Comparison of ENCODE assay signal across 8 cellular contexts in genomic region chr5:157859227-157859575, GRCh38. TPM values are rescaled to one million over a fixed set of nuclear protein-coding genes. Genes with fewer than 3 reads are reported as not detected.
A peak's percentile ranks its signal among the peaks of the same experiment; 100 is the strongest.
DNase-seq lines count a peak whose midpoint lies in the region; ATAC-seq, FAIRE-seq and TF ChIP-seq lines count a peak whose summit lies in the region.

No MANE protein-coding gene starts in this region.

- H3K9me3 ChIP-seq in K562 (replicated peaks; ENCODE audit: control insufficient read depth, insufficient read depth, low read depth, low read length) (no peaks in the 10 kb centered on the region), lung (ENCODE audit: control insufficient read depth in 2 of 2, insufficient read depth in 1 of 2, low read length in 1 of 2) (no peaks in the 10 kb centered on the region)

- no peaks in the 10 kb centered on the region for H3K27me3 ChIP-seq in K562 (ENCODE audit: control insufficient read depth in 2 of 2, insufficient read depth in 2 of 2, low read length in 2 of 2)
- H3K27me3 ChIP-seq in lung (ENCODE audit: control insufficient read depth, insufficient read depth), result no peaks in the 10 kb centered on the region

- no peak; a peak in 1 of 4 replicates for TF ChIP-seq RAD21 in K562 (CRISPR knock-in tag; conservative IDR thresholded peaks at IDR 0.05 in 1 of 2, IDR thresholded peaks at IDR 0.05 in 1 of 2)

- peak overlapping the region; percentile 93 to 98; a peak in 3 of 4 replicates for H3K9ac ChIP-seq in K562 (ENCODE audit: insufficient read depth in 1 of 2, low read depth in 2 of 2, low read length in 2 of 2)

- CTCF ChIA-PET in activated naive CD4-positive, alpha-beta T cell treated with anti-CD3 and anti-CD28 coated beads for 36 hours (lab: Charles Lee), result interaction anchor here (1.1 kb wide), 1 partner anchor 13 kb away, joined by 3 read pairs; no protein-coding TSS in a partner anchor
- CTCF ChIA-PET in K562 (lab: Yijun Ruan, JAX; ENCODE audit: low intra/inter-chr PET ratio), result no interaction called here

- peaks cover 5 to 18% of the 10 kb centered on the region in 2 experiments for H3K4me1 ChIP-seq in K562 (replicated peaks in 1 of 2; ENCODE audit: control insufficient read depth in 2 of 2, insufficient read depth in 2 of 2, low read length in 2 of 2)
- peaks cover 3 to 12% of the 10 kb centered on the region in 2 donors for H3K4me1 ChIP-seq in lung (ENCODE audit: control insufficient read depth in 2 of 2, insufficient read depth in 2 of 2, low read length in 2 of 2)

- TF ChIP-seq CTCF in K562 (IDR thresholded peaks at IDR 0.05 in 2 of 3, conservative IDR thresholded peaks at IDR 0.05 in 1 of 3; ENCODE audit: insufficient read depth in 2 of 3, low read depth in 1 of 3, low read length in 3 of 3) (no peak), lung (IDR thresholded peaks at IDR 0.05; ENCODE audit: control extremely low read depth, extremely low read depth) (no peak), type B pancreatic cell (conservative IDR thresholded peaks at IDR 0.05) (no peak)

- peak overlapping the region; percentile 86 for H3K4me3 Mint-ChIP-seq in activated naive CD4-positive, alpha-beta T cell treated with anti-CD3 and anti-CD28 coated beads for 36 hours
- H3K4me3 Mint-ChIP-seq in type B pancreatic cell, result peak overlapping the region; percentile 93

- no peak for DNase-seq in activated naive CD4-positive, alpha-beta T cell treated with anti-CD3 and anti-CD28 coated beads for 36 hours
- DNase-seq in activated naive CD4-positive, alpha-beta T cell (lab: John Stamatoyannopoulos, UW), result no peak
- DNase-seq in K562 (ENCODE audit: extremely low read depth in 1 of 4, low spot score in 3 of 4) (no peak), lung (ENCODE audit: low spot score) (no peak), type B pancreatic cell (ENCODE audit: extremely low spot score, unreplicated experiment) (no peak), NCI-H146 treated with DMSO at 0.1 percent for 48 hours (lab: John Stamatoyannopoulos, UW; ENCODE audit: unreplicated experiment) (no peak), NCI-H2171 treated with DMSO at 0.1 percent for 48 hours (lab: John Stamatoyannopoulos, UW) (no peak), NCI-H345 (lab: John Stamatoyannopoulos, UW) (no peak)

- no peak; the same call in 2 of the 3 replicates for ATAC-seq in K562
- no peak for ATAC-seq in lung (ENCODE audit: insufficient read depth, low FRiP score)

- intact Hi-C loops in activated naive CD4-positive, alpha-beta T cell treated with anti-CD3 and anti-CD28 coated beads for 36 hours (cut with micrococcal nuclease), result loop anchor here (1.0 to 10.0 kb wide), 10 partner anchors 12 to 1598 kb away; partner anchors contain the start of genes RNF145 and THG1L
- intact Hi-C loops in K562 (cut with micrococcal nuclease), result loop anchor here (5.0 to 10.0 kb wide), 2 partner anchors 37 to 136 kb away; no protein-coding TSS in a partner anchor

- no peak for TF ChIP-seq EP300 in K562 (IDR thresholded peaks at IDR 0.05; ENCODE audit: low read length)

- no peak for FAIRE-seq in K562 (lab: Jason Lieb, UNC)

- H3K4me2 ChIP-seq in K562 (ENCODE audit: insufficient read depth, low read length), result peak overlapping the region; percentile 95

- H3K36me3 Mint-ChIP-seq in activated naive CD4-positive, alpha-beta T cell treated with anti-CD3 and anti-CD28 coated beads for 36 hours (ENCODE audit: low read depth), result peaks cover 3% of the 10 kb centered on the region
- H3K36me3 Mint-ChIP-seq in type B pancreatic cell, result no peaks in the 10 kb centered on the region

- no peak for TF ChIP-seq POLR2A in K562 (conservative IDR thresholded peaks at IDR 0.05)

- no peaks in the 10 kb centered on the region for H3K27me3 Mint-ChIP-seq in activated naive CD4-positive, alpha-beta T cell treated with anti-CD3 and anti-CD28 coated beads for 36 hours (ENCODE audit: low read depth)
- no peaks in the 10 kb centered on the region for H3K27me3 Mint-ChIP-seq in type B pancreatic cell

- peak overlapping the region; percentile 87 for H3K27ac Mint-ChIP-seq in activated naive CD4-positive, alpha-beta T cell treated with anti-CD3 and anti-CD28 coated beads for 36 hours
- peak overlapping the region; percentile 91 for H3K27ac Mint-ChIP-seq in type B pancreatic cell

- H3K79me2 ChIP-seq in K562 (ENCODE audit: control insufficient read depth, insufficient read depth, low read length), result peaks cover 51% of the 10 kb centered on the region

- no TSS peak for BruUV-seq in K562 (replicated peaks; lab: Mats Ljungman, UMichigan)

- peaks cover 16% of the 10 kb centered on the region; the same call in 2 of the 3 replicates for H3K36me3 ChIP-seq in K562 (ENCODE audit: control insufficient read depth, insufficient read depth, low read length)
- H3K36me3 ChIP-seq in lung (ENCODE audit: control insufficient read depth in 2 of 2, insufficient read depth in 2 of 2, low read length in 2 of 2), result no peaks in the 10 kb centered on the region

- H3K27ac ChIP-seq in K562 (ENCODE audit: extremely low read depth, low read depth, low read length), result peak overlapping the region; percentile 87
- H3K27ac ChIP-seq in lung (ENCODE audit: low read depth in 1 of 2, low read length in 1 of 2), result peak overlapping the region; percentile 95 to 97

- 12% methylated on average over 10 of the region's 10 CpGs for WGBS in K562 (ENCODE audit: insufficient coverage, low coverage, missing lambda C conversion rate)
- 36 to 38% methylated on average over 10 of the region's 10 CpGs for WGBS in lung, 2 donors

- in situ Hi-C loops in K562 (cut with MboI), result no loop called here

- POLR2A ChIA-PET in K562 (lab: Yijun Ruan, JAX), result interaction anchor here (0.6 to 1.0 kb wide), 4 partner anchors 11 to 523 kb away, joined by 3 to 5 read pairs (median 4); no protein-coding TSS in a partner anchor

- H3K9me3 Mint-ChIP-seq in activated naive CD4-positive, alpha-beta T cell treated with anti-CD3 and anti-CD28 coated beads for 36 hours, result no peaks in the 10 kb centered on the region
- no peaks in the 10 kb centered on the region for H3K9me3 Mint-ChIP-seq in type B pancreatic cell

- no peaks in the 10 kb centered on the region for H3K9me1 ChIP-seq in K562 (ENCODE audit: control insufficient read depth, insufficient read depth, low read length)

- H2AFZ ChIP-seq in K562 (ENCODE audit: low read depth, low read length), result peak overlapping the region; percentile 97

- H3K4me3 ChIP-seq in K562 (peak overlapping the region; percentile 96), lung (peak overlapping the region; percentile 82)

- peaks cover 65% of the 10 kb centered on the region for H3K4me1 Mint-ChIP-seq in activated naive CD4-positive, alpha-beta T cell treated with anti-CD3 and anti-CD28 coated beads for 36 hours (ENCODE audit: low read depth)
- peaks cover 24% of the 10 kb centered on the region for H3K4me1 Mint-ChIP-seq in type B pancreatic cell (ENCODE audit: unreplicated experiment)

- peaks cover 24% of the 10 kb centered on the region for H4K20me1 ChIP-seq in K562 (replicated peaks; ENCODE audit: control insufficient read depth, insufficient read depth, low read length)

TF ChIP-seq in K562, 482 proteins besides CTCF, POLR2A, EP300 and RAD21 (continues in another document):
- peak; percentile 65 for TF ChIP-seq GABPA (tag; conservative IDR thresholded peaks at IDR 0.05; ENCODE audit: low read depth)
- no peak for TF ChIP-seq NFE2L1 (tag; IDR thresholded peaks at IDR 0.05; ENCODE audit: borderline replicate concordance, low read depth)
- TF ChIP-seq SMAD2 (IDR thresholded peaks at IDR 0.05; ENCODE audit: low read depth, low read length), result no peak
- TF ChIP-seq L3MBTL2 (IDR thresholded peaks at IDR 0.05), result 0 out of 2 replicates have a peak, but pooled peaks have one; percentile 3

RNA-seq across cellular contexts. Expression of gene CLINT1, which starts 0.3 kb away (rescaled TPM):
- 10 to 100 TPM; 31.0 to 32.7 TPM for total RNA-seq in activated naive CD4-positive, alpha-beta T cell treated with anti-CD3 and anti-CD28 coated beads for 36 hours
- 50.5 and 114 TPM in 2 replicates for total RNA-seq in K562 (2011; cell fraction: chromatin; rRNA removed; ENCODE audit: low replicate concordance)
- 35.4 and 43.6 TPM in 2 replicates for total RNA-seq in K562 (2011; cell fraction: nucleolus; rRNA removed)
- 53.7 and 70.5 TPM in 2 replicates for total RNA-seq in K562 (2011; cell fraction: nucleoplasm; rRNA removed)
- total RNA-seq in K562 (2014; rRNA removed) (47.5 and 62.6 TPM in 2 replicates), K562 (2014; rRNA removed; fragmentation: Illumina TruSeq; extraction: Trizol) (72.9 and 76.9 TPM in 2 replicates), K562 (2015; rRNA removed; fragmentation: Illumina TruSeq; extraction: Trizol) (66.7 and 71.4 TPM in 2 replicates), K562 (2021) (70.4 and 73.2 TPM in 2 replicates), lung (100 to 1,000 TPM in 1 of 2 donors, 10 to 100 TPM in 1; 70.7 to 171 TPM), type B pancreatic cell (ENCODE audit: low replicate concordance) (81.8 and 88.8 TPM in 2 replicates)
- polyA plus RNA-seq in K562 (2011; rRNA removed) (125 and 162 TPM in 2 replicates), K562 (2014; fragmentation: Illumina TruSeq; extraction: Trizol) (104 and 120 TPM in 2 replicates), K562 (2014; fragmentation: Nextera tagmentation; extraction: Ambion mirVana) (10 to 100 TPM; 23.6 to 24.5 TPM), K562 (2014; rRNA removed) (69.5 and 78.9 TPM in 2 replicates), lung (10 to 100 TPM; 39.7 to 61.7 TPM)
- 198 and 220 TPM in 2 replicates for polyA plus RNA-seq in K562 (2011; cell fraction: cytosol; rRNA removed)
- polyA plus RNA-seq in K562 (2011; cell fraction: nucleus; rRNA removed), result 189 and 225 TPM in 2 replicates
- polyA plus RNA-seq in K562 (2012), result 65.5 and 75.7 TPM in 2 replicates
- 178 and 195 TPM in 2 replicates for polyA minus RNA-seq in K562 (2011; rRNA and poly(A)+ RNA removed)
- 78.4 and 91.4 TPM in 2 replicates for polyA minus RNA-seq in K562 (2011; cell fraction: cytosol; rRNA and poly(A)+ RNA removed)
- 36.9 and 68.3 TPM in 2 replicates for polyA minus RNA-seq in K562 (2011; cell fraction: nucleus; rRNA and poly(A)+ RNA removed)
